ENCODE assay signal across 18 cellular contexts in the genomic region with DNA sequence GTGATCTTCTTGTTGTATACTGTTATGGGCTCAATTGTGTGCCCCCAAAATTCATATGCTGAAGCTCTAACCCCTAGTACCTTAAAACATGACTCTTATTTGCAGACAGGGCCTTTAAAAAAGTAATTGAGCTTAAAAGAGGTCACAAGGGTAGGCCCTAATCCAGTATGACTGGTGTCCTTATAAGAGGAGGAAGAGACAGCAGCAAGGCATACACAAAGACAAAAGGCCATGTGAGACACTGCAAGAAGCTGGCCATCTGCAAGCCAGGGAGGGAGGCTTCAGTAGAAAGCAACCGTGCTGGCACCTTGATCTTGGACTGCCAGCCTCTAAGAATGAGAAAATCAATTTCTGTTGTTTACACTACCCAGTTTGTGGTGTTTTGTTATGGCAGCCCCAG. TPM values are rescaled to one million over a fixed set of nuclear protein-coding genes. Genes with fewer than 3 reads are reported as not detected.
"Had no signal": no experiment of that assay in that cellular context is flagged by ENCODE, and none has a peak within 500 bp of the region (broad histone marks: within the 10 kb centered on the region; RNA-seq: fewer than 3 reads in every experiment).

No MANE protein-coding gene starts in this region.

- ATAC-seq: Panc1, SK-N-SH treated with all-trans-retinoic acid at 6 μM for 48 hours had no signal

- DNase-seq: Karpas-422, KG1, MM.1S, NCI-H1092 treated with DMSO at 0.1 percent for 48 hours, NCI-H1436, NCI-H187, NCI-H2029, NCI-H2081 treated with DMSO at 0.1 percent for 48 hours, NCI-H2171 treated with DMSO at 0.1 percent for 48 hours, NCI-H345, NCI-H446 treated with DMSO at 0.1 percent for 48 hours, NCI-H510A treated with DMSO at 0.1 percent for 48 hours, NCI-H526, SHP77 had no signal

- H3K27ac ChIP-seq: RWPE1 had no signal

RNA-seq across cellular contexts. Expression of gene CAGE1, which starts 8.4 kb away (rescaled TPM):
- total RNA-seq: M059J had no signal
